In genomic region chr3:139715736-139716135, GRCh38 we compare ENCODE assay signal across 15 cellular contexts.
"Had no signal": no experiment of that assay in that cellular context is flagged by ENCODE, and none has a peak within 500 bp of the region (broad histone marks: within the 10 kb centered on the region; RNA-seq: fewer than 3 reads in every experiment).

No MANE protein-coding gene starts in this region.

- H3K27ac ChIP-seq: esophagus squamous epithelium, tibial artery had no signal

- H3K36me3 Mint-ChIP-seq: activated naive CD4-positive, alpha-beta T cell treated with anti-CD3 and anti-CD28 coated beads, Interleukin-2, amount 50 U/mL, for 72 hours; stimulated activated naive B cell treated with anti-CD40 and anti-IgM and Interleukin-4, amounts not matched to agents 10 μg/mL and 1 μg/mL and 100 μg/mL, for 72 hours had no signal

- H3K27me3 Mint-ChIP-seq: activated CD4-positive, alpha-beta T cell treated with anti-CD3 and anti-CD28 coated beads, Interleukin-2, amount 10 ng/mL, durations not matched to agents 24 days and 14 days had no signal

- H3K4me1 Mint-ChIP-seq: activated CD4-positive, alpha-beta T cell treated with anti-CD3 and anti-CD28 coated beads, Interleukin-2, amount 10 ng/mL, durations not matched to agents 24 days and 14 days; stimulated activated naive B cell treated with anti-CD40 and anti-IgM and Interleukin-4, amounts not matched to agents 10 μg/mL and 1 μg/mL and 100 μg/mL, for 72 hours had no signal

- H3K36me3 ChIP-seq: esophagus squamous epithelium, tibial artery had no signal

- H3K9me3 ChIP-seq: esophagus squamous epithelium, tibial artery had no signal

- H3K27me3 ChIP-seq: esophagus squamous epithelium had no signal

- H3K4me3 ChIP-seq: esophagus squamous epithelium, tibial artery had no signal

- H3K4me3 Mint-ChIP-seq: activated CD4-positive, alpha-beta T cell treated with anti-CD3 and anti-CD28 coated beads, Interleukin-2, amount 10 ng/mL, durations not matched to agents 24 days and 14 days; activated T-cell treated with anti-CD3 and anti-CD28 coated beads, Interleukin-2, amount 50 U/mL, for 72 hours; nephron; stimulated activated naive B cell treated with anti-CD40 and anti-IgM and Interleukin-4, amounts not matched to agents 10 μg/mL and 1 μg/mL and 100 μg/mL, for 72 hours had no signal

- H3K4me1 ChIP-seq: esophagus squamous epithelium, tibial artery had no signal

- DNase-seq: activated CD4-positive, alpha-beta T cell treated with anti-CD3 and anti-CD28 coated beads, Interleukin-2, amount 10 ng/mL, durations not matched to agents 24 days and 14 days; activated CD4-positive, CD25-positive, alpha-beta regulatory T cell; activated CD8-positive, alpha-beta memory T cell treated with anti-CD3 and anti-CD28 coated beads, Interleukin-2, amount 50 U/mL, for 48 hours; activated gamma-delta T cell; activated T-cell treated with anti-CD3 and anti-CD28 coated beads, Interleukin-2, amount 50 U/mL, for 72 hours; esophagus squamous epithelium; glutamatergic neuron; mesendoderm; nucleus accumbens; posterior cingulate gyrus; retina; stimulated activated naive B cell treated with anti-CD40 and anti-IgM and Interleukin-4, amounts not matched to agents 10 μg/mL and 1 μg/mL and 100 μg/mL, for 72 hours; tibial artery had no signal

- H3K27ac Mint-ChIP-seq: activated CD4-positive, alpha-beta T cell treated with anti-CD3 and anti-CD28 coated beads, Interleukin-2, amount 10 ng/mL, durations not matched to agents 24 days and 14 days; activated naive CD4-positive, alpha-beta T cell treated with anti-CD3 and anti-CD28 coated beads, Interleukin-2, amount 50 U/mL, for 72 hours; activated T-cell treated with anti-CD3 and anti-CD28 coated beads, Interleukin-2, amount 50 U/mL, for 72 hours; stimulated activated naive B cell treated with anti-CD40 and anti-IgM and Interleukin-4, amounts not matched to agents 10 μg/mL and 1 μg/mL and 100 μg/mL, for 72 hours had no signal

- ATAC-seq: activated naive CD4-positive, alpha-beta T cell treated with anti-CD3 and anti-CD28 coated beads, Interleukin-2, amount 50 U/mL, for 72 hours; activated T-cell treated with anti-CD3 and anti-CD28 coated beads, Interleukin-2, amount 50 U/mL, for 72 hours; stimulated activated naive B cell treated with anti-CD40 and anti-IgM and Interleukin-4, amounts not matched to agents 10 μg/mL and 1 μg/mL and 100 μg/mL, for 72 hours had no signal
